Comparison of ENCODE assay signal across 10 cellular contexts in the genomic region with DNA sequence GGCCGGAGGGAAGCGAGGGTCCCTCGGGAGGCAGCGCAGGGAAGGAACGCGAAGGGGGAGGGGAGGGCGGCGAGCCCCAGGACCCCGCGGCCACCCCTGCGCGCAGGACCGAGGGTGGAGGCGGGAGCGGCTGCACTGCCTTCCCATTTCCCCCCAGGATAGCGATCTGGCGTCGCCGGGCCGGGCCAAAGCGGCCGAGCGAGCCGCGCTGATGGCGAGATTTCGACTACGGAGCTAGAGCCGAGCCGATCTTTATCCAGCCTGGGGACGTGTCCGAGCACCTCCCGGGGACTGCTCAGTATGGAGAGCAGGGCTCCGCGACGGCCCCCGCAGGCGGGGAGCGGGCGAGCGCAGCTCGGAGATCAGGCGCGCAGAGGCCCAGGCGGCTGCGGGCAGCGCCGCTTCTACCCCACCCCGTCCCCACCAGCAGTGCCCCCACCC. TPM values are rescaled to one million over a fixed set of nuclear protein-coding genes. Genes with fewer than 3 reads are reported as not detected.
DNase-seq lines count a peak whose midpoint lies in the region; ATAC-seq and TF ChIP-seq lines count a peak whose summit lies in the region.
"Had no signal": no experiment of that assay in that cellular context is flagged by ENCODE, and none has a peak within 500 bp of the region (broad histone marks: within the 10 kb centered on the region; RNA-seq: fewer than 3 reads in every experiment).

No MANE protein-coding gene starts in this region.

- no peaks in the 10 kb centered on the region for H3K36me3 Mint-ChIP-seq in nephron progenitor cell (ENCODE audit: low read depth)

- H3K4me1 Mint-ChIP-seq in nephron progenitor cell: peaks cover 21% of the 10 kb centered on the region

- H3K4me1 ChIP-seq in esophagus squamous epithelium (peaks cover 8 to 42% (median 20%) of the 10 kb centered on the region in 3 donors), upper lobe of right lung (peaks cover 9% of the 10 kb centered on the region), SJCRH30 (no peaks in the 10 kb centered on the region)

- no peak for TF ChIP-seq CTCF in esophagus squamous epithelium (IDR thresholded peaks at IDR 0.05)
- no peak for TF ChIP-seq CTCF in nephron progenitor cell (IDR thresholded peaks at IDR 0.05)
- TF ChIP-seq CTCF in upper lobe of right lung (IDR thresholded peaks at IDR 0.05): no peak

- no peaks in the 10 kb centered on the region for H3K9me3 Mint-ChIP-seq in nephron progenitor cell
- H3K9me3 Mint-ChIP-seq: T-helper 1 cell treated with Interleukin-12 subunit alpha and Interleukin-12 subunit beta and Interleukin-4 antibody, amounts not matched to agents 30 μg/mL and 1 μg/mL, for 36 hours had no signal

- DNase-seq in NCI-H748 (lab: John Stamatoyannopoulos, UW; ENCODE audit: unreplicated experiment) (peak; percentile 41), NCI-H748 treated with DMSO at 0.1 percent for 48 hours (lab: John Stamatoyannopoulos, UW) (no peak), esophagus squamous epithelium (lab: John Stamatoyannopoulos, UW) (no peak), nephron progenitor cell (no peak), upper lobe of right lung (no peak), SJCRH30 (no peak)
- DNase-seq: brain microvascular endothelial cell had no signal

- intact Hi-C loops in esophagus squamous epithelium (cut with DNase I): no loop called here
- intact Hi-C loops in upper lobe of right lung (cut with DNase I): no loop called here

- no peaks in the 10 kb centered on the region for H3K36me3 ChIP-seq in esophagus squamous epithelium
- H3K36me3 ChIP-seq in upper lobe of right lung: no peaks in the 10 kb centered on the region
- no peaks in the 10 kb centered on the region for H3K36me3 ChIP-seq in SJCRH30
- H3K36me3 ChIP-seq: brain microvascular endothelial cell had no signal

- H3K9me3 ChIP-seq in esophagus squamous epithelium (no peaks in the 10 kb centered on the region), upper lobe of right lung (no peaks in the 10 kb centered on the region), SJCRH30 (replicated peaks) (no peaks in the 10 kb centered on the region)

- 0% methylated on average over 3 of the region's 49 CpGs; no CpG with 5 or more reads in 1 of the 2 donors for WGBS in esophagus squamous epithelium, 2 donors

- H3K27me3 Mint-ChIP-seq in nephron progenitor cell (ENCODE audit: low read depth, poor library complexity): peaks cover 82% of the 10 kb centered on the region

- peak overlapping the region; percentile 35 for H3K4me3 Mint-ChIP-seq in nephron progenitor cell
- H3K4me3 Mint-ChIP-seq: T-helper 1 cell treated with Interleukin-12 subunit alpha and Interleukin-12 subunit beta and Interleukin-4 antibody, amounts not matched to agents 30 μg/mL and 1 μg/mL, for 36 hours had no signal

- H3K27me3 ChIP-seq in esophagus squamous epithelium: peaks cover 6 to 100% (median 8%) of the 10 kb centered on the region in 4 donors
- H3K27me3 ChIP-seq in upper lobe of right lung: peaks cover 59% of the 10 kb centered on the region
- 0 out of 2 replicates have a peak, but pooled peaks cover 2% of the 10 kb centered on the region for H3K27me3 ChIP-seq in SJCRH30

- peak overlapping the region in 3 of 4 donors; percentile 44 to 61 (median 46) for H3K4me3 ChIP-seq in esophagus squamous epithelium
- H3K4me3 ChIP-seq in upper lobe of right lung: peak overlapping the region; percentile 31
- H3K4me3 ChIP-seq in SJCRH30: no peak overlapping the region

- H3K27ac ChIP-seq in esophagus squamous epithelium (no peak overlapping the region), upper lobe of right lung (no peak overlapping the region), SJCRH30 (no peak overlapping the region)
- H3K27ac ChIP-seq: brain microvascular endothelial cell had no signal

- TF ChIP-seq POLR2A in esophagus squamous epithelium (IDR thresholded peaks at IDR 0.05): no peak

- H3K27ac Mint-ChIP-seq in nephron progenitor cell: no peak overlapping the region
- H3K27ac Mint-ChIP-seq: T-helper 1 cell treated with Interleukin-12 subunit alpha and Interleukin-12 subunit beta and Interleukin-4 antibody, amounts not matched to agents 30 μg/mL and 1 μg/mL, for 36 hours had no signal

- no peak for ATAC-seq in upper lobe of right lung
- ATAC-seq in GM21825 (IDR thresholded peaks at IDR 0.05; ENCODE audit: unreplicated experiment): no peak
- no peak for ATAC-seq in HG03135 (IDR thresholded peaks at IDR 0.05; ENCODE audit: unreplicated experiment)

RNA-seq across cellular contexts. Expression of gene CRTAC1, which starts 0.6 kb away (rescaled TPM):
- total RNA-seq in esophagus squamous epithelium (10 to 100 TPM in 1 of 4 donors, 1 to 10 TPM in 2, under 1 TPM in 1; 0.22 to 10.7 (median 2.5) TPM), upper lobe of right lung (128 TPM)
- total RNA-seq in SJCRH30 (2014; rRNA removed; shearing (Covaris generic)): not detected in 2 replicates

Comparison
In these comparisons a context has a peak if more than half of its experiments do, and no peak if none do; other contexts are left out.
1. RNA of gene CRTAC1, which starts 0.6 kb away (total RNA-seq): 128 TPM in upper lobe of right lung (single experiment); 0.22 to 10.7 TPM in esophagus squamous epithelium and not detected in SJCRH30; every median in the first group is over 10 times any median in the second.